ENCODE assay signal across 18 cellular contexts in genomic region chr22:47357493-47357892, GRCh38.
"Had no signal": no experiment of that assay in that cellular context is flagged by ENCODE, and none has a peak within 500 bp of the region (broad histone marks: within the 10 kb centered on the region; RNA-seq: fewer than 3 reads in every experiment).

No MANE protein-coding gene starts in this region.

- H3K4me3 Mint-ChIP-seq: effector memory CD8-positive, alpha-beta T cell; immature natural killer cell; naive B cell; nephron; stimulated activated memory B cell treated with anti-CD40 and anti-IgM and Interleukin-4, amounts not matched to agents 10 μg/mL and 1 μg/mL and 100 μg/mL, for 72 hours; stimulated activated naive CD8-positive, alpha-beta T cell treated with anti-CD3 and anti-CD28 coated beads, Interleukin-15, Interleukin-2, amounts not matched to agents 100 ng/mL and 50 ng/mL, for 24 hours had no signal

- H3K4me1 Mint-ChIP-seq: immature natural killer cell; naive B cell; nephron; stimulated activated memory B cell treated with anti-CD40 and anti-IgM and Interleukin-4, amounts not matched to agents 10 μg/mL and 1 μg/mL and 100 μg/mL, for 72 hours had no signal

- ATAC-seq: effector memory CD8-positive, alpha-beta T cell; gastrocnemius medialis; left cardiac atrium; stimulated activated memory B cell treated with anti-CD40 and anti-IgM and Interleukin-4, amounts not matched to agents 10 μg/mL and 1 μg/mL and 100 μg/mL, for 72 hours had no signal

- DNase-seq: effector memory CD8-positive, alpha-beta T cell; gastrocnemius medialis; glutamatergic neuron; immature natural killer cell; kidney; left cardiac atrium; left ventricle myocardium inferior; mesenchymal stem cell; naive B cell; small intestine; stimulated activated CD4-positive, alpha-beta T cell treated with anti-CD3 and anti-CD28 coated beads, Interleukin-4, amount 100 ng/mL, for 24 hours had no signal

- H3K4me3 ChIP-seq: esophagus muscularis mucosa, gastrocnemius medialis, left ventricle myocardium inferior, lung, tibial nerve had no signal

- H3K4me1 ChIP-seq: esophagus muscularis mucosa, gastrocnemius medialis, left ventricle myocardium inferior, tibial nerve had no signal

- H3K36me3 ChIP-seq: esophagus muscularis mucosa, gastrocnemius medialis, left ventricle myocardium inferior, tibial nerve had no signal

- H3K27me3 Mint-ChIP-seq: stimulated activated memory B cell treated with anti-CD40 and anti-IgM and Interleukin-4, amounts not matched to agents 10 μg/mL and 1 μg/mL and 100 μg/mL, for 72 hours; stimulated activated naive CD8-positive, alpha-beta T cell treated with anti-CD3 and anti-CD28 coated beads, Interleukin-15, Interleukin-2, amounts not matched to agents 100 ng/mL and 50 ng/mL, for 24 hours had no signal

- FAIRE-seq: kidney, small intestine had no signal

- H3K27ac ChIP-seq: epithelial cell of prostate, esophagus muscularis mucosa, gastrocnemius medialis, left ventricle myocardium inferior, tibial nerve had no signal

- H3K9me3 Mint-ChIP-seq: effector memory CD8-positive, alpha-beta T cell had no signal

- H3K27ac Mint-ChIP-seq: effector memory CD8-positive, alpha-beta T cell; immature natural killer cell; naive B cell; nephron; stimulated activated memory B cell treated with anti-CD40 and anti-IgM and Interleukin-4, amounts not matched to agents 10 μg/mL and 1 μg/mL and 100 μg/mL, for 72 hours; stimulated activated naive CD8-positive, alpha-beta T cell treated with anti-CD3 and anti-CD28 coated beads, Interleukin-15, Interleukin-2, amounts not matched to agents 100 ng/mL and 50 ng/mL, for 24 hours had no signal

- H3K27me3 ChIP-seq: gastrocnemius medialis, tibial nerve had no signal

- H3K36me3 Mint-ChIP-seq: naive B cell; stimulated activated memory B cell treated with anti-CD40 and anti-IgM and Interleukin-4, amounts not matched to agents 10 μg/mL and 1 μg/mL and 100 μg/mL, for 72 hours had no signal
